In the genomic region with DNA sequence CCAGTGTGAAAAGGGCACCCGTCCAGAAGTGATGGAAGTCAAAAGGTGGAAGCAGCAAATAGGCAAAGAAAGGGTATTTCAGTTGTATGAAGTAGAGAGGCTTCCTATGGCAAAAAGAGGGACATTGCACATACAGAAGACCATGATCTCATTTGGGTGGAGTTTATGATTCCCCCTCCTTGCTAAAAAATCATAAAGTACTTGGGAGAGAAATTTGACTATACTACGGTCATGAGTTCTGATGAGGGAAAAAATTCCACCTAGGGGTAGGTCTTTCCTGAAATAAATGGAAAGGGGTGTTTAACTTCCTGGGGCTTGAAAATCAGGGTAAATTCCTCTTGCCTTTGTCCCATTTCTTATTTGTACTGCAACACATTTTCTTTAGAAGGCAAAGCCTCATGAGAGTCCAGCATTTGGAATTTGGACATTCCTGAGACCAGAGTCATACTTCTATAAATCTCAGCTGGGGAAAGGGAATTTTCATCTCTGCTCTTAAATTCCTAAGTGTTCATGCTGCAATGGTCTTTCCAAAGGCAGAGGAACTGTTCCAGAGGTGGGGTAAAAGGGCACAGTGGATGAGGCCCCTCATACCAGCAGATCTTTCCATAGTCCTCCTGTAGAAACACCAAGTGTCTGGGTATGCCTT, we compare ENCODE assay signal across 13 cellular contexts. TPM values are rescaled to one million over a fixed set of nuclear protein-coding genes. Genes with fewer than 3 reads are reported as not detected.
DNase-seq lines count a peak whose midpoint lies in the region; ATAC-seq, FAIRE-seq and TF ChIP-seq lines count a peak whose summit lies in the region.
"Had no signal": no experiment of that assay in that cellular context is flagged by ENCODE, and none has a peak within 500 bp of the region (broad histone marks: within the 10 kb centered on the region; RNA-seq: fewer than 3 reads in every experiment).

No MANE protein-coding gene starts in this region.

- peak overlapping the region in 20 of 21 experiments; percentile 25 to 99 (median 68) for H3K27ac ChIP-seq in skin epidermis

- in situ Hi-C loops in astrocyte of the cerebellum (cut with HindIII; ENCODE audit: low sequenced_read_pairs): loop anchor here (5.0 kb wide), 1 partner anchor 54 kb away; no protein-coding TSS in a partner anchor

- ATAC-seq in left ventricle myocardium superior (peak; percentile 41), GM18858 (IDR thresholded peaks at IDR 0.05; ENCODE audit: unreplicated experiment) (no peak)
- ATAC-seq: K562 had no signal

- DNase-seq in H4 (ENCODE audit: low spot score) (peak; percentile 31), astrocyte of the cerebellum (ENCODE audit: low read depth) (peak; percentile 77), left ventricle myocardium superior (no peak), NCI-H82 treated with DMSO at 0.1 percent for 48 hours (lab: John Stamatoyannopoulos, UW; ENCODE audit: unreplicated experiment) (no peak), D721Med (ENCODE audit: insufficient read length, low spot score) (no peak)
- DNase-seq in effector CD4-positive, alpha-beta T cell: no peak
- DNase-seq: activated T-cell treated with anti-CD3 and anti-CD28 coated beads, Interleukin-2, amount 50 U/mL, for 48 hours; GOT3; SIG-M5 had no signal

- intact Hi-C loops in left ventricle myocardium superior (cut with micrococcal nuclease): loop anchor here (10.0 kb wide), 1 partner anchor 52 kb away; no protein-coding TSS in a partner anchor

- FAIRE-seq in D721Med (lab: Jason Lieb, UNC): no peak
- FAIRE-seq: islet of Langerhans, K562 had no signal

- H3K4me3 ChIP-seq in astrocyte of the cerebellum (ENCODE audit: low read depth, low read length) (no peak overlapping the region), skin epidermis (no peak overlapping the region)
- H3K4me3 ChIP-seq: K562 had no signal

- TF ChIP-seq CTCF in astrocyte of the cerebellum (IDR thresholded peaks at IDR 0.05; ENCODE audit: low read depth, low read length, missing control alignments) (no peak), D721Med (IDR thresholded peaks at IDR 0.05; ENCODE audit: insufficient read depth, missing control alignments) (no peak)

RNA-seq across cellular contexts. Expression of a gene that starts 5.8 kb away (rescaled TPM):
- total RNA-seq in H4 (2014; rRNA removed; shearing (Covaris generic)): 35.9 and 55.8 TPM in 2 replicates
- 71.5 TPM for total RNA-seq in left ventricle myocardium superior

RNA-seq across cellular contexts. Expression of a gene that starts 6.2 kb away (rescaled TPM):
- total RNA-seq in H4 (2014; rRNA removed; shearing (Covaris generic)): 8.3 and 9.3 TPM in 2 replicates
- 16.5 TPM for total RNA-seq in left ventricle myocardium superior

Comparison
In these comparisons a context has a peak if more than half of its experiments do, and no peak if none do; other contexts are left out.
1. DNase-seq: peak in H4 (single experiment) and astrocyte of the cerebellum (single experiment); none in left ventricle myocardium superior (single experiment), effector CD4-positive, alpha-beta T cell (single experiment), NCI-H82 treated with DMSO at 0.1 percent for 48 hours (single experiment) and D721Med (single experiment).